Comparison of ENCODE assay signal across 16 cellular contexts in genomic region chr2:181902625-181903024, GRCh38.
"Had no signal": no experiment of that assay in that cellular context is flagged by ENCODE, and none has a peak within 500 bp of the region (broad histone marks: within the 10 kb centered on the region; RNA-seq: fewer than 3 reads in every experiment).

No MANE protein-coding gene starts in this region.

- H3K27me3 ChIP-seq: neutrophil, tibial artery had no signal

- DNase-seq: activated CD4-positive, alpha-beta memory T cell treated with anti-CD3 and anti-CD28 coated beads for 36 hours; activated gamma-delta T cell; activated naive CD8-positive, alpha-beta T cell treated with anti-CD3 and anti-CD28 coated beads for 36 hours; activated T-cell treated with anti-CD3 and anti-CD28 coated beads, Interleukin-2, amount 50 U/mL, for 4 hours; anterior cingulate cortex; hypothalamus; lower lobe of right lung; naive thymus-derived CD4-positive, alpha-beta T cell; right cardiac atrium; small intestine; T1000; tibial artery had no signal

- H3K4me3 ChIP-seq: lower lobe of right lung, tibial artery had no signal

- H3K9me3 ChIP-seq: lower lobe of right lung, neutrophil, tibial artery had no signal

- H3K27ac ChIP-seq: lower lobe of right lung, neutrophil, tibial artery, VCaP had no signal

- ATAC-seq: activated T-cell treated with anti-CD3 and anti-CD28 coated beads, Interleukin-2, amount 50 U/mL, for 4 hours; lower lobe of right lung; naive thymus-derived CD4-positive, alpha-beta T cell; right cardiac atrium; stimulated activated effector memory CD8-positive, alpha-beta T cell treated with anti-CD3 and anti-CD28 coated beads, Interleukin-12 subunit alpha, Interleukin-12 subunit beta, amount 100 ng/mL, for 72 hours had no signal

- FAIRE-seq: endometrium, small intestine had no signal
